ENCODE assay signal across 22 cellular contexts in the genomic region with DNA sequence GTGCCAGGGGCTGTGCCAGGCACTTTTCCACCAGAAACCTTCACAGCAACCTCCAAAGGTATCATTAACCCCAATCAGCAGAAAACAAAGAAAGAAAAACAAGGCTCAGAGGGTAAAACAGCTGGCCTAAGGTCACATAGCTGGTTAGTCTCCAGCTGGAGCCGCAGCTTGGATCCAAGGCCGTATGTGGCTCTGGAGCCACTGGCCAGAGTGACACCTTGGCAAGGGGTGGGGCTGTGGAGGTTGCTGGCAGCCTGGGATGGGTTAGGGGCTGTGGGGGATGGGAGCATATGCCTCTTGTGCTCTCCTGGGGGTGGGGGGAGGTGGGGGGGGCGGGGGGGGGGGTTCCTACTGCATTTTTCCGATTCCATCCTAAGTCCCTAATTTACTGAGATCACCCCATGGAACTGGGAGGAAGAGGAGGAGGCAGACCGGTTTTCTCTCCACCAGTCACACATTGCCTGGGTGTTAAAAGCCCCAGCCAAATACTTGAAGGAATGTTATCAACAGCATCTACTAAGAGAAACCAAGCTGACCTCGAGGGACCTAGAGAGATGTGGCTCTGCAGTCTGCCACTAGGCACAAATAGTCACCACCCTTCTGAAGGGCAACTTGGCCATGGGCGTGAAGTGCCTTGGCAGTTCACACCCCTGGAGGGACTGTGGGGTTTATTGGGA. TPM values are rescaled to one million over a fixed set of nuclear protein-coding genes. Genes with fewer than 3 reads are reported as not detected.
DNase-seq lines count a peak whose midpoint lies in the region; ATAC-seq, FAIRE-seq and TF ChIP-seq lines count a peak whose summit lies in the region.
"Had no signal": no experiment of that assay in that cellular context is flagged by ENCODE, and none has a peak within 500 bp of the region (broad histone marks: within the 10 kb centered on the region; RNA-seq: fewer than 3 reads in every experiment).

No MANE protein-coding gene starts in this region.

- H3K4me3 ChIP-seq in adrenal gland (no peak overlapping the region), upper lobe of left lung (no peak overlapping the region), tibial nerve (no peak overlapping the region)
- H3K4me3 ChIP-seq: GM23248, Peyer's patch, SJCRH30 had no signal

- H3K9me3 ChIP-seq in adrenal gland (replicated peaks in 1 of 3) (no peaks in the 10 kb centered on the region), upper lobe of left lung (no peaks in the 10 kb centered on the region), tibial nerve (no peaks in the 10 kb centered on the region)
- H3K9me3 ChIP-seq: Peyer's patch had no signal

- no peak for TF ChIP-seq CTCF in adrenal gland (IDR thresholded peaks at IDR 0.05)
- TF ChIP-seq CTCF in upper lobe of left lung (IDR thresholded peaks at IDR 0.05) = no peak
- TF ChIP-seq CTCF in tibial nerve (IDR thresholded peaks at IDR 0.05) = no peak

- H3K36me3 ChIP-seq in adrenal gland (replicated peaks in 1 of 2) = no peaks in the 10 kb centered on the region
- no peaks in the 10 kb centered on the region for H3K36me3 ChIP-seq in upper lobe of left lung
- peaks cover 0 to 27% (median 0%) of the 10 kb centered on the region in 3 donors for H3K36me3 ChIP-seq in tibial nerve
- H3K36me3 ChIP-seq: SJCRH30 had no signal

- DNase-seq in ELF-1 (ENCODE audit: low read depth, low spot score) (peak; percentile 41), adrenal gland (peak in 6 of 7 donors; percentile 34 to 67 (median 60)), left lobe of liver (ENCODE audit: low spot score) (peak; percentile 76), upper lobe of left lung (no peak), tibial nerve (ENCODE audit: low spot score in 2 of 2) (no peak), H54 (ENCODE audit: insufficient read length, low spot score) (no peak)
- peak; percentile 13 for DNase-seq in stimulated activated CD8-positive, alpha-beta memory T cell treated with anti-CD3 and anti-CD28 coated beads, Interleukin-4, amount 100 ng/mL, for 48 hours
- DNase-seq: CD4-positive, CD25-positive, alpha-beta regulatory T cell; DMS79 treated with DMSO at 0.1 percent for 48 hours; GM23248; HCEC 1CT; Kasumi-1; NCI-H1417; NCI-H1694 treated with DMSO at 0.1 percent for 48 hours; NCI-H446; NCI-H526; SJCRH30 had no signal

- H3K4me1 ChIP-seq in adrenal gland (replicated peaks in 1 of 2) (no peaks in the 10 kb centered on the region), upper lobe of left lung (no peaks in the 10 kb centered on the region), tibial nerve (no peaks in the 10 kb centered on the region)
- H3K4me1 ChIP-seq: Peyer's patch had no signal

- H3K27ac ChIP-seq in adrenal gland = no peak overlapping the region
- H3K27ac ChIP-seq in upper lobe of left lung = no peak overlapping the region
- no peak overlapping the region for H3K27ac ChIP-seq in tibial nerve
- H3K27ac ChIP-seq: GM23248, Peyer's patch had no signal

- intact Hi-C loops in adrenal gland (cut with DNase I) = no loop called here

- FAIRE-seq in H54 (lab: Jason Lieb, UNC) = no peak
- FAIRE-seq: GM12891 had no signal

- TF ChIP-seq EP300 in upper lobe of left lung (IDR thresholded peaks at IDR 0.05) = no peak
- TF ChIP-seq EP300 in tibial nerve (IDR thresholded peaks at IDR 0.05) = no peak

- WGBS in adrenal gland, 4 donors = 60 to 68% (median 68%) methylated on average over 4 to 6 of the region's 7 CpGs
- WGBS in upper lobe of left lung, 2 donors = 72 to 84% methylated on average over 5 to 7 of the region's 7 CpGs
- WGBS in tibial nerve, 2 donors = 73 to 76% methylated on average over 6 of the region's 7 CpGs

- ATAC-seq in left lobe of liver (peak; percentile 37), upper lobe of left lung (ENCODE audit: low FRiP score in 2 of 2) (no peak)

- TF ChIP-seq POLR2A in adrenal gland (IDR thresholded peaks at IDR 0.05) = no peak
- no peak for TF ChIP-seq POLR2A in upper lobe of left lung (IDR thresholded peaks at IDR 0.05)
- no peak for TF ChIP-seq POLR2A in tibial nerve (IDR thresholded peaks at IDR 0.05)
- no peak for TF ChIP-seq POLR2A in H54 (IDR thresholded peaks at IDR 0.05; ENCODE audit: low read depth, low read length)

- no peaks in the 10 kb centered on the region for H3K27me3 ChIP-seq in adrenal gland
- no peaks in the 10 kb centered on the region for H3K27me3 ChIP-seq in upper lobe of left lung
- no peaks in the 10 kb centered on the region for H3K27me3 ChIP-seq in tibial nerve
- H3K27me3 ChIP-seq: Peyer's patch, SJCRH30 had no signal

RNA-seq across cellular contexts. Expression of a gene that starts 8.0 kb away (rescaled TPM):
- total RNA-seq in adrenal gland (10 to 100 TPM in 6 of 8 donors, 1 to 10 TPM in 2; 3.1 to 30.1 (median 12.6) TPM), left lobe of liver (188 TPM), upper lobe of left lung (1 to 10 TPM; 1.8 to 9.4 (median 7.1) TPM), tibial nerve (10 to 100 TPM in 1 of 4 donors, 1 to 10 TPM in 3; 5.9 to 24.1 (median 7.6) TPM)
- 10 to 100 TPM in 2 of 3 donors, 1 to 10 TPM in 1; 2.7 to 24.4 (median 20.8) TPM for polyA plus RNA-seq in adrenal gland
- total RNA-seq: CD4-positive, CD25-positive, alpha-beta regulatory T cell; GM23248; MCF 10A; OCI-LY7 had no signal

RNA-seq across cellular contexts. Expression of a gene that starts 20.4 kb away (rescaled TPM):
- 1 to 10 TPM in 5 of 8 donors, under 1 TPM in 2, not detected in 1; 0.32 to 2.4 (median 1.5) TPM for total RNA-seq in adrenal gland
- polyA plus RNA-seq in adrenal gland = 10 to 100 TPM in 1 of 3 donors, 1 to 10 TPM in 1, under 1 TPM in 1; 0.16 to 11.2 (median 5.2) TPM
- 29.7 TPM for total RNA-seq in left lobe of liver
- 1 to 10 TPM in 4 of 6 donors, under 1 TPM in 2; 0.22 to 3.1 (median 1.3) TPM for total RNA-seq in upper lobe of left lung
- 1 to 10 TPM in 3 of 4 donors, under 1 TPM in 1; 0.60 to 3.7 (median 1.3) TPM for total RNA-seq in tibial nerve
- total RNA-seq: CD4-positive, CD25-positive, alpha-beta regulatory T cell; GM23248; MCF 10A; OCI-LY7 had no signal
- polyA plus RNA-seq: BJ, GM23248 had no signal

Comparison
In these comparisons a context has a peak if more than half of its experiments do, and no peak if none do; other contexts are left out.
1. DNase-seq: peak in ELF-1 (single experiment), adrenal gland (6 of 7), left lobe of liver (single experiment) and stimulated activated CD8-positive, alpha-beta memory T cell treated with anti-CD3 and anti-CD28 coated beads, Interleukin-4, amount 100 ng/mL, for 48 hours (single experiment); none in upper lobe of left lung (0 of 2), tibial nerve (0 of 2) and H54 (single experiment).